23 cellular contexts compared by ENCODE assay signal in genomic region chr7:1419688-1420087, GRCh38.
"Had no signal": no experiment of that assay in that cellular context is flagged by ENCODE, and none has a peak within 500 bp of the region (broad histone marks: within the 10 kb centered on the region; RNA-seq: fewer than 3 reads in every experiment).

No MANE protein-coding gene starts in this region.

- ATAC-seq: activated CD8-positive, alpha-beta T cell treated with anti-CD3 and anti-CD28 coated beads, Interleukin-2, amount 10 ng/mL, durations not matched to agents 7 days and 5 days; gastroesophageal sphincter; heart left ventricle; left colon; mucosa of descending colon; sciatic nerve; stimulated activated memory B cell treated with anti-CD40 and anti-IgM and Interleukin-4, amounts not matched to agents 10 μg/mL and 1 μg/mL and 100 μg/mL, for 72 hours had no signal

- H3K4me3 ChIP-seq: ascending aorta, gastroesophageal sphincter, heart left ventricle, mucosa of descending colon, stomach, suprapubic skin, tibial nerve had no signal

- H3K36me3 ChIP-seq: ascending aorta, gastroesophageal sphincter, heart left ventricle, stomach, suprapubic skin, tibial nerve had no signal

- FAIRE-seq: keratinocyte, small intestine had no signal

- H3K27ac ChIP-seq: ascending aorta, epithelial cell of prostate, gastroesophageal sphincter, heart left ventricle, stomach, suprapubic skin, tibial nerve, VCaP had no signal

- DNase-seq: activated CD4-positive, alpha-beta T cell treated with anti-CD3 and anti-CD28 coated beads for 1 hour; activated CD4-positive, alpha-beta T cell treated with anti-CD3 and anti-CD28 coated beads, Interleukin-2, amount 50 U/mL, for 1 hour; activated CD8-positive, alpha-beta T cell treated with anti-CD3 and anti-CD28 coated beads, Interleukin-2, amount 10 ng/mL, durations not matched to agents 7 days and 5 days; activated gamma-delta T cell; central memory CD4-positive, alpha-beta T cell; cortex of kidney; heart left ventricle; left colon; mucosa of descending colon; nephron progenitor cell; occipital lobe; small intestine; stimulated activated CD4-positive, alpha-beta T cell treated with anti-CD3 and anti-CD28 coated beads, Interleukin-15, amount 100 ng/mL, for 24 hours; stomach had no signal

- H3K4me1 ChIP-seq: ascending aorta, gastroesophageal sphincter had no signal

- H3K9me3 ChIP-seq: ascending aorta, gastroesophageal sphincter, heart left ventricle, mucosa of descending colon, stomach, suprapubic skin, tibial nerve had no signal
